8 cellular contexts compared by ENCODE assay signal in the genomic region with DNA sequence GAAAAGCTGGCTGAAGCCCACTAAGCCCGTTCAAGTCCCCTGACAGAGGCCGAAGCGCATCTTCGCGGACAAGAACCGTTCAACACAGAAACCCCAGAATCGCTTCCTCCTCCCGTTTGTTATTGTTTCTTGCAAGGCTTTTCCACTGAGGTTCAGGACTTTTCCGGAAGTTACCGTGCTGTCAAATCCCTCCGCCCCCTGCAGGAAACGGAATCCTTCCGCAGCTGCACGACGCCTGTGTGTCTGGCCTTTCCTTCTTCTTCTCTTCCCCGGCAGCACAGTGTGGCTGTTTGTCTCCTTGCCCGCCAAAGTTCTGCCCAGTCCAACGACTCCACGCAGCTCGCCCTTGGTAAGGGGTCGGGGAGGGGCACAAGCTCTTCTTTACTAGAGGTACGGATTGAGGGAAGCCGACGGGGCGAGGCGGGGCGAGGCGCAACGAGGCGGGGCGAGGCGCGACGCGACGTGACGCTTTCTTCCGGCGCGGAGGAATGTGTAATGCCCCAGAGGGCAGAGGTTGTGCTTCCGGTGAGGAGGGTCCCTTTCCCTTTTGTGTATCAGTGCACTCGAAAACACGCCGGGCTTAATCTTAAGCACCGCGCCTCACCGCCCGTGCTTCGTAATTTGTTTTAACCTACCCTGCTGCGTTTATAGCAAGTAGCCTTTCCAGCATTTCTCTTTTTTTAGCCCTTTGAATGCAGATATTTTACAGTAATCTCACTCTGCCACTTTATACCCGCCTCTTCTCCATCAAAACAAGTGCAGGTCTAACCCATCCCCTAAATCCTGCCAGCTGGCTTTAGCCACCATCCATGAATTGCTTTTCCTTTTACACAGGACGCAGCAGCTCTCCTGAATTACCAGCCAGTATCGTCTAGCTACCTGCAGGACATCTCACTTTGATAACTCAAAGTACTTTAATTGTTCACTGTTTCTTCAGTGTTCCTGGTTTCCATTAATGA. TPM values are rescaled to one million over a fixed set of nuclear protein-coding genes. Genes with fewer than 3 reads are reported as not detected.
A peak's percentile ranks its signal among the peaks of the same experiment; 100 is the strongest.
DNase-seq lines count a peak whose midpoint lies in the region; ATAC-seq and TF ChIP-seq lines count a peak whose summit lies in the region.

A gene (minus strand): TSS at position 183 of the 959 bp plus-strand sequence. CDS start 229 bp downstream, outside the sequence.

- under 1% methylated on average over 53 of the region's 53 CpGs for WGBS in urinary bladder

- H3K9me3 ChIP-seq in PC-3 (ENCODE audit: low read length) = no peaks in the 10 kb centered on the region
- no peaks in the 10 kb centered on the region for H3K9me3 ChIP-seq in cardiac muscle cell (ENCODE audit: low read depth)

- intact Hi-C loops in PC-3 (cut with micrococcal nuclease) = loop anchor here (1.0 kb wide), 1 partner anchor 12 kb away; a partner anchor contains a TSS

- DNase-seq in GM10248 (ENCODE audit: extremely low spot score) = peak; percentile 92
- DNase-seq in PC-3 = peak; percentile 85
- peak; percentile 80 to 89 for DNase-seq in activated naive CD4-positive, alpha-beta T cell treated with anti-CD3 and anti-CD28 coated beads, Interleukin-2, amount 50 U/mL, for 72 hours (ENCODE audit: low spot score in 2 of 2)
- peak; percentile 96 for DNase-seq in cardiac muscle cell (ENCODE audit: low read depth in 1 of 2, low spot score in 1 of 2)
- DNase-seq in progenitor cell of endocrine pancreas (ENCODE audit: low spot score, unreplicated experiment) = peak; percentile 89
- no peak for DNase-seq in stimulated activated naive CD4-positive, alpha-beta T cell treated with Interleukin-2 at 50 U/mL for 16 hours (lab: John Stamatoyannopoulos, UW)

- POLR2A ChIA-PET in GM10248 (lab: Yijun Ruan, JAX) (interaction anchor here (0.6 to 1.2 kb wide), 4 partner anchors 12 to 1199 kb away, joined by 3 to 6 read pairs (median 4); no protein-coding TSS in a partner anchor), PC-3 (lab: Charles Lee; ENCODE audit: unreplicated experiment) (interaction anchor here (0.6 kb wide), 3 partner anchors 13 to 51 kb away, joined by 3 to 10 read pairs (median 6); no protein-coding TSS in a partner anchor)

- H3K27ac ChIP-seq in PC-3 (ENCODE audit: low read length) = peak within 1 kb of the TSS; percentile 81
- H3K27ac ChIP-seq in cardiac muscle cell = peak within 1 kb of the TSS; percentile 98
- peak within 1 kb of the TSS; percentile 93 for H3K27ac ChIP-seq in urinary bladder (ENCODE audit: low read depth)

- no peaks in the 10 kb centered on the region for H3F3A ChIP-seq in PC-3 (ENCODE audit: low read length, unreplicated experiment)

- peaks cover 14% of the 10 kb centered on the region for H3K4me1 ChIP-seq in PC-3 (ENCODE audit: insufficient read depth, low read length)
- H3K4me1 ChIP-seq in cardiac muscle cell (ENCODE audit: low read depth) = peaks cover 16% of the 10 kb centered on the region
- H3K4me1 ChIP-seq in urinary bladder (ENCODE audit: insufficient read depth) = no peaks in the 10 kb centered on the region

- H3K36me3 ChIP-seq in PC-3 (ENCODE audit: low read depth, low read length) (peaks cover 8% of the 10 kb centered on the region; the same call in 1 of the 2 replicates), cardiac muscle cell (peaks cover 9% of the 10 kb centered on the region), urinary bladder (ENCODE audit: insufficient read depth) (peaks cover 2% of the 10 kb centered on the region)

- H3K4me3 ChIP-seq in PC-3 (ENCODE audit: low read length) (peak within 1 kb of the TSS; percentile 93), cardiac muscle cell (peak within 1 kb of the TSS; percentile 83), urinary bladder (ENCODE audit: low read depth, low read length) (peak within 1 kb of the TSS; percentile 92)

- peak within 1 kb of the TSS; percentile 96 for H3K4me2 ChIP-seq in PC-3 (ENCODE audit: low read length)

- H3K27me3 ChIP-seq in PC-3 (ENCODE audit: low read length) (no peaks in the 10 kb centered on the region), cardiac muscle cell (no peaks in the 10 kb centered on the region)

- H3K9ac ChIP-seq in PC-3 (ENCODE audit: low read length) = peak within 1 kb of the TSS; percentile 87

- H4K20me1 ChIP-seq in PC-3 (ENCODE audit: low read length) = peaks cover 27% of the 10 kb centered on the region

- no peaks in the 10 kb centered on the region for H3K27me3 Mint-ChIP-seq in progenitor cell of endocrine pancreas

- TSS peak; percentile 84 for BruUV-seq in PC-3 (replicated peaks; lab: Mats Ljungman, UMichigan)

- peaks cover 0 to 3% of the 10 kb centered on the region in 2 donors for H3K9me3 Mint-ChIP-seq in activated naive CD4-positive, alpha-beta T cell treated with anti-CD3 and anti-CD28 coated beads, Interleukin-2, amount 50 U/mL, for 72 hours
- peaks cover 3% of the 10 kb centered on the region for H3K9me3 Mint-ChIP-seq in progenitor cell of endocrine pancreas (ENCODE audit: low read depth)

- peak within 1 kb of the TSS; percentile 89 to 93 for H3K27ac Mint-ChIP-seq in activated naive CD4-positive, alpha-beta T cell treated with anti-CD3 and anti-CD28 coated beads, Interleukin-2, amount 50 U/mL, for 72 hours
- peak within 1 kb of the TSS; percentile 99 for H3K27ac Mint-ChIP-seq in progenitor cell of endocrine pancreas

- H2AFZ ChIP-seq in PC-3 (ENCODE audit: low read length) = peak within 1 kb of the TSS; percentile 85

- peaks cover 24% of the 10 kb centered on the region for H3K4me1 Mint-ChIP-seq in progenitor cell of endocrine pancreas (ENCODE audit: low read depth)

- CTCF ChIA-PET in GM10248 (lab: Yijun Ruan, JAX) (interaction anchor here (1.1 to 1.6 kb wide), 2 partner anchors 10 to 12 kb away, joined by 3 read pairs; a partner anchor contains a TSS), PC-3 (lab: Charles Lee) (no interaction called here)

- H3K4me3 Mint-ChIP-seq in progenitor cell of endocrine pancreas (ENCODE audit: low read depth) = peak within 1 kb of the TSS; percentile 93

- H3K9me2 ChIP-seq in PC-3 (replicated peaks; ENCODE audit: low read length) = no peaks in the 10 kb centered on the region

- H3K79me2 ChIP-seq in PC-3 (ENCODE audit: low read length) = peaks cover 42% of the 10 kb centered on the region

- peaks cover 26 to 34% of the 10 kb centered on the region in 2 donors for H3K36me3 Mint-ChIP-seq in activated naive CD4-positive, alpha-beta T cell treated with anti-CD3 and anti-CD28 coated beads, Interleukin-2, amount 50 U/mL, for 72 hours
- peaks cover 8% of the 10 kb centered on the region for H3K36me3 Mint-ChIP-seq in progenitor cell of endocrine pancreas (ENCODE audit: insufficient read depth)

- TF ChIP-seq CTCF in GM10248 (IDR thresholded peaks at IDR 0.05; ENCODE audit: control extremely low read depth, extremely low read depth, low read depth, missing control alignments) = no peak
- TF ChIP-seq CTCF in PC-3 (conservative IDR thresholded peaks at IDR 0.05; ENCODE audit: low read depth, low read length) = no peak
- no peak for TF ChIP-seq CTCF in cardiac muscle cell (IDR thresholded peaks at IDR 0.05; ENCODE audit: low read depth, low read length)
- TF ChIP-seq CTCF in progenitor cell of endocrine pancreas (IDR thresholded peaks at IDR 0.05; ENCODE audit: unreplicated experiment) = no peak

- ATAC-seq in HG02571 (IDR thresholded peaks at IDR 0.05; ENCODE audit: unreplicated experiment) (peak; percentile 92), PC-3 (peak; percentile 91)
- ATAC-seq in activated naive CD4-positive, alpha-beta T cell treated with anti-CD3 and anti-CD28 coated beads, Interleukin-2, amount 50 U/mL, for 72 hours = peak; percentile 98 to 99

RNA-seq across cellular contexts. Expression of the gene that starts here (rescaled TPM):
- total RNA-seq in PC-3 (2014; rRNA removed) = 27.8 and 34.0 TPM in 2 replicates
- total RNA-seq in activated naive CD4-positive, alpha-beta T cell treated with anti-CD3 and anti-CD28 coated beads, Interleukin-2, amount 50 U/mL, for 72 hours = 10 to 100 TPM; 85.9 to 86.1 TPM
- total RNA-seq in cardiac muscle cell = 36.3 and 36.4 TPM in 2 replicates
- polyA plus RNA-seq in cardiac muscle cell = 41.1 and 46.0 TPM in 2 replicates
- 137 and 138 TPM in 2 replicates for total RNA-seq in progenitor cell of endocrine pancreas
- 69.5 TPM for total RNA-seq in urinary bladder
- 12.3 TPM for polyA plus RNA-seq in urinary bladder
